ENCODE assay signal across 10 cellular contexts in genomic region chr7:351681-352480, GRCh38.
DNase-seq lines count a peak whose midpoint lies in the region; ATAC-seq and TF ChIP-seq lines count a peak whose summit lies in the region.
"Had no signal": no experiment of that assay in that cellular context is flagged by ENCODE, and none has a peak within 500 bp of the region (broad histone marks: within the 10 kb centered on the region; RNA-seq: fewer than 3 reads in every experiment).

No MANE protein-coding gene starts in this region.

- H3K9me3 Mint-ChIP-seq in activated CD8-positive, alpha-beta T cell treated with anti-CD3 and anti-CD28 coated beads for 36 hours, result peaks cover 12% of the 10 kb centered on the region
- no peaks in the 10 kb centered on the region for H3K9me3 Mint-ChIP-seq in dendritic cell treated with granulocyte-macrophage colony-stimulating factor and Interleukin-4, amounts not matched to agents 40 ng/mL and 50 ng/mL, for 4 days
- peaks cover 5% of the 10 kb centered on the region for H3K9me3 Mint-ChIP-seq in glutamatergic neuron (ENCODE audit: unreplicated experiment)

- POLR2A ChIA-PET in HEK293 (lab: Yijun Ruan, JAX), result no interaction called here
- POLR2A ChIA-PET in activated CD8-positive, alpha-beta T cell treated with anti-CD3 and anti-CD28 coated beads for 36 hours (lab: Charles Lee), result interaction anchor here (1.2 to 1.9 kb wide), 5 partner anchors 11 to 162 kb away, joined by 3 to 10 read pairs (median 6); no protein-coding TSS in a partner anchor

- H3K4me3 ChIP-seq in HEK293 (ENCODE audit: low read depth, low read length), result no peak overlapping the region

- H3K4me1 Mint-ChIP-seq in activated CD8-positive, alpha-beta T cell treated with anti-CD3 and anti-CD28 coated beads for 36 hours (ENCODE audit: low read depth), result peaks cover 12% of the 10 kb centered on the region
- no peaks in the 10 kb centered on the region for H3K4me1 Mint-ChIP-seq in dendritic cell treated with granulocyte-macrophage colony-stimulating factor and Interleukin-4, amounts not matched to agents 40 ng/mL and 50 ng/mL, for 4 days (ENCODE audit: low read depth)
- no peaks in the 10 kb centered on the region for H3K4me1 Mint-ChIP-seq in glutamatergic neuron (ENCODE audit: low read depth, unreplicated experiment)

- H3K4me3 Mint-ChIP-seq in activated CD8-positive, alpha-beta T cell treated with anti-CD3 and anti-CD28 coated beads for 36 hours, result no peak overlapping the region
- peak overlapping the region; percentile 10 for H3K4me3 Mint-ChIP-seq in dendritic cell treated with granulocyte-macrophage colony-stimulating factor and Interleukin-4, amounts not matched to agents 40 ng/mL and 50 ng/mL, for 4 days
- H3K4me3 Mint-ChIP-seq in glutamatergic neuron (ENCODE audit: unreplicated experiment), result no peak overlapping the region

- peak; percentile 75 for DNase-seq in activated CD8-positive, alpha-beta T cell treated with anti-CD3 and anti-CD28 coated beads for 36 hours
- peak; percentile 29 to 50 for DNase-seq in stimulated activated CD4-positive, alpha-beta T cell treated with anti-CD3 and anti-CD28 coated beads, Interleukin-4, amount 100 ng/mL, for 4 hours
- DNase-seq in kidney tubule cell (ENCODE audit: low spot score) (no peak), glutamatergic neuron (no peak)
- DNase-seq: NCI-H1417 treated with DMSO at 0.1 percent for 48 hours had no signal

- CTCF ChIA-PET in HEK293 (lab: Yijun Ruan, JAX), result no interaction called here
- CTCF ChIA-PET in activated CD8-positive, alpha-beta T cell treated with anti-CD3 and anti-CD28 coated beads for 36 hours (lab: Charles Lee), result interaction anchor here (1.0 to 1.8 kb wide), 2 partner anchors 11 to 19 kb away, joined by 3 to 5 read pairs; no protein-coding TSS in a partner anchor

- TF ChIP-seq CTCF in HEK293 (tag by site-specific recombination; IDR thresholded peaks at IDR 0.05) (no peak), glutamatergic neuron (IDR thresholded peaks at IDR 0.05; ENCODE audit: partially characterized antibody, unreplicated experiment) (no peak)
- no peak for TF ChIP-seq CTCF in activated CD8-positive, alpha-beta T cell treated with anti-CD3 and anti-CD28 coated beads for 36 hours (IDR thresholded peaks at IDR 0.05)

- peak; percentile 70 for ATAC-seq in activated CD8-positive, alpha-beta T cell treated with anti-CD3 and anti-CD28 coated beads for 36 hours
- no peak for ATAC-seq in GM18511 (IDR thresholded peaks at IDR 0.05; ENCODE audit: unreplicated experiment)
- ATAC-seq in GM21515 (IDR thresholded peaks at IDR 0.05; ENCODE audit: unreplicated experiment), result no peak

- intact Hi-C loops in activated CD8-positive, alpha-beta T cell treated with anti-CD3 and anti-CD28 coated beads for 36 hours (cut with micrococcal nuclease), result no loop called here
- intact Hi-C loops in dendritic cell treated with granulocyte-macrophage colony-stimulating factor and Interleukin-4, amounts not matched to agents 40 ng/mL and 50 ng/mL, for 4 days (cut with micrococcal nuclease), result no loop called here

- H3K36me3 Mint-ChIP-seq in activated CD8-positive, alpha-beta T cell treated with anti-CD3 and anti-CD28 coated beads for 36 hours (ENCODE audit: low read depth), result peaks cover 6% of the 10 kb centered on the region
- H3K36me3 Mint-ChIP-seq in dendritic cell treated with granulocyte-macrophage colony-stimulating factor and Interleukin-4, amounts not matched to agents 40 ng/mL and 50 ng/mL, for 4 days (ENCODE audit: low read depth), result no peaks in the 10 kb centered on the region
- H3K36me3 Mint-ChIP-seq in glutamatergic neuron (ENCODE audit: unreplicated experiment), result no peaks in the 10 kb centered on the region
- H3K36me3 Mint-ChIP-seq: immature natural killer cell had no signal

- no peaks in the 10 kb centered on the region for H3K27me3 Mint-ChIP-seq in activated CD8-positive, alpha-beta T cell treated with anti-CD3 and anti-CD28 coated beads for 36 hours
- peaks cover 13% of the 10 kb centered on the region for H3K27me3 Mint-ChIP-seq in dendritic cell treated with granulocyte-macrophage colony-stimulating factor and Interleukin-4, amounts not matched to agents 40 ng/mL and 50 ng/mL, for 4 days
- H3K27me3 Mint-ChIP-seq in glutamatergic neuron (ENCODE audit: unreplicated experiment), result peaks cover 1% of the 10 kb centered on the region

- no peaks in the 10 kb centered on the region for H3K9me3 ChIP-seq in HEK293 (ENCODE audit: control insufficient read depth, insufficient read depth, low read depth, low read length)

- H3K36me3 ChIP-seq in HEK293 (ENCODE audit: control insufficient read depth in 2 of 2, insufficient read depth in 1 of 2, low read length in 2 of 2), result no peaks in the 10 kb centered on the region

- no peak overlapping the region for H3K27ac ChIP-seq in HEK293 (ENCODE audit: extremely low read depth, low read depth, low read length)

- H3K4me1 ChIP-seq in HEK293 (ENCODE audit: control insufficient read depth, insufficient read depth, low read length), result no peaks in the 10 kb centered on the region

- H3K27ac Mint-ChIP-seq in activated CD8-positive, alpha-beta T cell treated with anti-CD3 and anti-CD28 coated beads for 36 hours, result no peak overlapping the region
- no peak overlapping the region for H3K27ac Mint-ChIP-seq in dendritic cell treated with granulocyte-macrophage colony-stimulating factor and Interleukin-4, amounts not matched to agents 40 ng/mL and 50 ng/mL, for 4 days
- H3K27ac Mint-ChIP-seq in glutamatergic neuron (ENCODE audit: unreplicated experiment), result no peak overlapping the region

TF ChIP-seq in HEK293, 187 proteins besides CTCF, POLR2A, EP300 and RAD21:
- TF ChIP-seq ZNF416 (tag by site-specific recombination; IDR thresholded peaks at IDR 0.05) (no peak), GLIS1 (tag by site-specific recombination; IDR thresholded peaks at IDR 0.05) (no peak), PBX3 (CRISPR knock-in tag; IDR thresholded peaks at IDR 0.05) (no peak), KLF1 (tag by site-specific recombination; IDR thresholded peaks at IDR 0.05) (no peak), ZBTB48 (tag by site-specific recombination; IDR thresholded peaks at IDR 0.05) (no peak), ZIC2 (tag by site-specific recombination; IDR thresholded peaks at IDR 0.05) (peak; percentile 12; the same call in 1 of the 2 replicates), ZNF112 (tag by site-specific recombination; IDR thresholded peaks at IDR 0.05) (no peak)
TF ChIP-seq in HEK293: peak in this region for 1.

Comparison
In these comparisons a context has a peak if more than half of its experiments do, and no peak if none do; other contexts are left out.
1. DNase-seq: peak in activated CD8-positive, alpha-beta T cell treated with anti-CD3 and anti-CD28 coated beads for 36 hours (single experiment) and stimulated activated CD4-positive, alpha-beta T cell treated with anti-CD3 and anti-CD28 coated beads, Interleukin-4, amount 100 ng/mL, for 4 hours (2 of 2); none in kidney tubule cell (single experiment) and glutamatergic neuron (single experiment).